In genomic region chr20:8972963-8973362, GRCh38 we compare ENCODE assay signal across 32 cellular contexts.
"Had no signal": no experiment of that assay in that cellular context is flagged by ENCODE, and none has a peak within 500 bp of the region (broad histone marks: within the 10 kb centered on the region; RNA-seq: fewer than 3 reads in every experiment).

No MANE protein-coding gene starts in this region.

- H3K36me3 ChIP-seq: adrenal gland, SJSA1, WERI-Rb-1 had no signal

- H3K9me3 ChIP-seq: adrenal gland, SJSA1 had no signal

- DNase-seq: activated CD4-positive, alpha-beta memory T cell treated with anti-CD3 and anti-CD28 coated beads, Interleukin-2, amount 10 ng/mL, durations not matched to agents 7 days and 5 days; activated CD4-positive, alpha-beta T cell treated with anti-CD3 and anti-CD28 coated beads for 1 hour; activated CD4-positive, alpha-beta T cell treated with anti-CD3 and anti-CD28 coated beads for 48 hours; activated CD4-positive, CD25-positive, alpha-beta regulatory T cell; activated effector memory CD4-positive, alpha-beta T cell treated with anti-CD3 and anti-CD28 coated beads, Interleukin-2, amount 50 U/mL, for 16 hours; activated naive CD4-positive, alpha-beta T cell treated with Interleukin-2 at 50 U/mL for 16 hours; activated T-cell treated with anti-CD3 and anti-CD28 coated beads, Interleukin-2, amount 50 U/mL, for 1 hour; activated T-cell treated with anti-CD3 and anti-CD28 coated beads, Interleukin-2, amount 50 U/mL, for 72 hours; adrenal gland; central memory CD4-positive, alpha-beta T cell; NCI-H1105; NCI-H1417 treated with DMSO at 0.1 percent for 48 hours; NCI-H187 treated with DMSO at 0.1 percent for 48 hours; NCI-H2081; NCI-H2171 treated with DMSO at 0.1 percent for 48 hours; NCI-H2227 treated with DMSO at 0.1 percent for 48 hours; NCI-H446 treated with DMSO at 0.1 percent for 48 hours; NCI-H524; NCI-H69; NCI-H82; RPMI8226; SHP77 treated with DMSO at 0.1 percent for 48 hours; SW 1271; T-helper 1 cell; T-helper 2 cell; T-helper 9 cell; WERI-Rb-1 had no signal

- ATAC-seq: activated naive CD4-positive, alpha-beta T cell treated with anti-CD3 and anti-CD28 coated beads, Interleukin-2, amount 50 U/mL, for 72 hours; activated T-cell treated with anti-CD3 and anti-CD28 coated beads, Interleukin-2, amount 50 U/mL, for 72 hours; activated T-helper 17 cell treated with anti-CD3 and anti-CD28 coated beads, Interleukin-2, amount 50 U/mL, for 72 hours; Panc1 had no signal

- H3K27me3 ChIP-seq: adrenal gland, SJSA1 had no signal

- H3K4me1 ChIP-seq: adrenal gland, SJSA1 had no signal

- H3K27ac ChIP-seq: adrenal gland, SJSA1, WERI-Rb-1 had no signal

- FAIRE-seq: colon had no signal

- H3K4me3 ChIP-seq: adrenal gland, SJSA1 had no signal
